In the genomic region with DNA sequence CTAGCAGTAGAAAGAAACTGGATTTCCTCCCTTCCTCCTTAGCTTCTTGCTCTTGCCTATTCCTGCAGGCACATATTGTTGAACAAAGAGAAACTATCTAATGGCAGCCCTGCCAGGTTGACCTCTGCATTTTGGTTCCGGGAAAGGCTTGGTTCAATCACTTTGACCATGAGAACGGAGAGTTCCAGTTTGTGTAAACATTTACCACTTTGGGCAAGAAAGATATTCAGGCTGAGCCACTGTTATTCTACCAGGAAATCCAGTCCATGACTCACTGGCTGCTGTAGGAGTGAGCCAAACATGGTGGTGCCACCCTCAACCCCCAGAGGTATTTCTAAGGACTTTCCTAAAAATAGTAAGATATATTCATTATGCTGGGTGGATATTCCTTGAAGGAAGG, we compare ENCODE assay signal across 1 cellular context.
A peak's percentile ranks its signal among the peaks of the same experiment; 100 is the strongest.
TF ChIP-seq lines count a peak whose summit lies in the region.

No MANE protein-coding gene starts in this region.

TF ChIP-seq in HepG2, 621 proteins besides CTCF, POLR2A, EP300 and RAD21 (continued from another document and continues in another):
- TF ChIP-seq, protein P1, sequence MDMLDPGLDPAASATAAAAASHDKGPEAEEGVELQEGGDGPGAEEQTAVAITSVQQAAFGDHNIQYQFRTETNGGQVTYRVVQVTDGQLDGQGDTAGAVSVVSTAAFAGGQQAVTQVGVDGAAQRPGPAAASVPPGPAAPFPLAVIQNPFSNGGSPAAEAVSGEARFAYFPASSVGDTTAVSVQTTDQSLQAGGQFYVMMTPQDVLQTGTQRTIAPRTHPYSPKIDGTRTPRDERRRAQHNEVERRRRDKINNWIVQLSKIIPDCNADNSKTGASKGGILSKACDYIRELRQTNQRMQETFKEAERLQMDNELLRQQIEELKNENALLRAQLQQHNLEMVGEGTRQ (IDR thresholded peaks at IDR 0.05; ENCODE audit: low read depth, low read length): no peak
- TF ChIP-seq, protein P1 (CRISPR knock-in tag; IDR thresholded peaks at IDR 0.05; ENCODE audit: borderline replicate concordance): no peak
- TF ChIP-seq PAWR (CRISPR knock-in tag; IDR thresholded peaks at IDR 0.05; ENCODE audit: borderline replicate concordance) (no peak), GABPA (IDR thresholded peaks at IDR 0.05; ENCODE audit: low read depth, low read length) (no peak), GABPA (CRISPR knock-in tag; IDR thresholded peaks at IDR 0.05; ENCODE audit: low read depth) (peak; percentile 73), SOX13 (IDR thresholded peaks at IDR 0.05) (no peak), SOX13 (CRISPR knock-in tag; conservative IDR thresholded peaks at IDR 0.05 in 1 of 2, IDR thresholded peaks at IDR 0.05 in 1 of 2) (peak in 1 of 2 experiments; percentile 11; a peak in 1 of 4 replicates), GABPB1 (CRISPR knock-in tag; IDR thresholded peaks at IDR 0.05) (peak; percentile 60; the same call in 1 of the 2 replicates), ZNF792 (CRISPR knock-in tag; IDR thresholded peaks at IDR 0.05) (no peak), KMT2B (CRISPR knock-in tag; IDR thresholded peaks at IDR 0.05) (no peak), ZNF292 (CRISPR knock-in tag; IDR thresholded peaks at IDR 0.05; ENCODE audit: borderline replicate concordance, low read depth) (no peak), BCL6 (CRISPR knock-in tag; IDR thresholded peaks at IDR 0.05) (no peak), ZNF432 (CRISPR knock-in tag; IDR thresholded peaks at IDR 0.05; ENCODE audit: borderline replicate concordance) (no peak), HNF4A (CRISPR knock-in tag; IDR thresholded peaks at IDR 0.05) (no peak), U2AF1 (optimal IDR thresholded peaks at IDR 0.05; ENCODE audit: low read depth, low read length) (no peak), ZNF75D (CRISPR knock-in tag; IDR thresholded peaks at IDR 0.05; ENCODE audit: borderline replicate concordance) (no peak), CHD2 (IDR thresholded peaks at IDR 0.05; ENCODE audit: low read depth, low read length) (no peak), GFI1 (CRISPR knock-in tag; IDR thresholded peaks at IDR 0.05; ENCODE audit: borderline replicate concordance) (no peak), MAF1 (CRISPR knock-in tag; IDR thresholded peaks at IDR 0.05; ENCODE audit: borderline replicate concordance) (no peak), ZIK1 (CRISPR knock-in tag; IDR thresholded peaks at IDR 0.05; ENCODE audit: borderline replicate concordance, low read depth) (no peak), SCMH1 (CRISPR knock-in tag; IDR thresholded peaks at IDR 0.05; ENCODE audit: borderline replicate concordance) (no peak), ZNF839 (CRISPR knock-in tag; IDR thresholded peaks at IDR 0.05; ENCODE audit: borderline replicate concordance) (no peak)
- TF ChIP-seq, protein P2, sequence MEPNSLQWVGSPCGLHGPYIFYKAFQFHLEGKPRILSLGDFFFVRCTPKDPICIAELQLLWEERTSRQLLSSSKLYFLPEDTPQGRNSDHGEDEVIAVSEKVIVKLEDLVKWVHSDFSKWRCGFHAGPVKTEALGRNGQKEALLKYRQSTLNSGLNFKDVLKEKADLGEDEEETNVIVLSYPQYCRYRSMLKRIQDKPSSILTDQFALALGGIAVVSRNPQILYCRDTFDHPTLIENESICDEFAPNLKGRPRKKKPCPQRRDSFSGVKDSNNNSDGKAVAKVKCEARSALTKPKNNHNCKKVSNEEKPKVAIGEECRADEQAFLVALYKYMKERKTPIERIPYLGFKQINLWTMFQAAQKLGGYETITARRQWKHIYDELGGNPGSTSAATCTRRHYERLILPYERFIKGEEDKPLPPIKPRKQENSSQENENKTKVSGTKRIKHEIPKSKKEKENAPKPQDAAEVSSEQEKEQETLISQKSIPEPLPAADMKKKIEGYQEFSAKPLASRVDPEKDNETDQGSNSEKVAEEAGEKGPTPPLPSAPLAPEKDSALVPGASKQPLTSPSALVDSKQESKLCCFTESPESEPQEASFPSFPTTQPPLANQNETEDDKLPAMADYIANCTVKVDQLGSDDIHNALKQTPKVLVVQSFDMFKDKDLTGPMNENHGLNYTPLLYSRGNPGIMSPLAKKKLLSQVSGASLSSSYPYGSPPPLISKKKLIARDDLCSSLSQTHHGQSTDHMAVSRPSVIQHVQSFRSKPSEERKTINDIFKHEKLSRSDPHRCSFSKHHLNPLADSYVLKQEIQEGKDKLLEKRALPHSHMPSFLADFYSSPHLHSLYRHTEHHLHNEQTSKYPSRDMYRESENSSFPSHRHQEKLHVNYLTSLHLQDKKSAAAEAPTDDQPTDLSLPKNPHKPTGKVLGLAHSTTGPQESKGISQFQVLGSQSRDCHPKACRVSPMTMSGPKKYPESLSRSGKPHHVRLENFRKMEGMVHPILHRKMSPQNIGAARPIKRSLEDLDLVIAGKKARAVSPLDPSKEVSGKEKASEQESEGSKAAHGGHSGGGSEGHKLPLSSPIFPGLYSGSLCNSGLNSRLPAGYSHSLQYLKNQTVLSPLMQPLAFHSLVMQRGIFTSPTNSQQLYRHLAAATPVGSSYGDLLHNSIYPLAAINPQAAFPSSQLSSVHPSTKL (CRISPR knock-in tag; IDR thresholded peaks at IDR 0.05): 0 out of 2 replicates have a peak, but pooled peaks have one; percentile 16
- TF ChIP-seq, protein P3, sequence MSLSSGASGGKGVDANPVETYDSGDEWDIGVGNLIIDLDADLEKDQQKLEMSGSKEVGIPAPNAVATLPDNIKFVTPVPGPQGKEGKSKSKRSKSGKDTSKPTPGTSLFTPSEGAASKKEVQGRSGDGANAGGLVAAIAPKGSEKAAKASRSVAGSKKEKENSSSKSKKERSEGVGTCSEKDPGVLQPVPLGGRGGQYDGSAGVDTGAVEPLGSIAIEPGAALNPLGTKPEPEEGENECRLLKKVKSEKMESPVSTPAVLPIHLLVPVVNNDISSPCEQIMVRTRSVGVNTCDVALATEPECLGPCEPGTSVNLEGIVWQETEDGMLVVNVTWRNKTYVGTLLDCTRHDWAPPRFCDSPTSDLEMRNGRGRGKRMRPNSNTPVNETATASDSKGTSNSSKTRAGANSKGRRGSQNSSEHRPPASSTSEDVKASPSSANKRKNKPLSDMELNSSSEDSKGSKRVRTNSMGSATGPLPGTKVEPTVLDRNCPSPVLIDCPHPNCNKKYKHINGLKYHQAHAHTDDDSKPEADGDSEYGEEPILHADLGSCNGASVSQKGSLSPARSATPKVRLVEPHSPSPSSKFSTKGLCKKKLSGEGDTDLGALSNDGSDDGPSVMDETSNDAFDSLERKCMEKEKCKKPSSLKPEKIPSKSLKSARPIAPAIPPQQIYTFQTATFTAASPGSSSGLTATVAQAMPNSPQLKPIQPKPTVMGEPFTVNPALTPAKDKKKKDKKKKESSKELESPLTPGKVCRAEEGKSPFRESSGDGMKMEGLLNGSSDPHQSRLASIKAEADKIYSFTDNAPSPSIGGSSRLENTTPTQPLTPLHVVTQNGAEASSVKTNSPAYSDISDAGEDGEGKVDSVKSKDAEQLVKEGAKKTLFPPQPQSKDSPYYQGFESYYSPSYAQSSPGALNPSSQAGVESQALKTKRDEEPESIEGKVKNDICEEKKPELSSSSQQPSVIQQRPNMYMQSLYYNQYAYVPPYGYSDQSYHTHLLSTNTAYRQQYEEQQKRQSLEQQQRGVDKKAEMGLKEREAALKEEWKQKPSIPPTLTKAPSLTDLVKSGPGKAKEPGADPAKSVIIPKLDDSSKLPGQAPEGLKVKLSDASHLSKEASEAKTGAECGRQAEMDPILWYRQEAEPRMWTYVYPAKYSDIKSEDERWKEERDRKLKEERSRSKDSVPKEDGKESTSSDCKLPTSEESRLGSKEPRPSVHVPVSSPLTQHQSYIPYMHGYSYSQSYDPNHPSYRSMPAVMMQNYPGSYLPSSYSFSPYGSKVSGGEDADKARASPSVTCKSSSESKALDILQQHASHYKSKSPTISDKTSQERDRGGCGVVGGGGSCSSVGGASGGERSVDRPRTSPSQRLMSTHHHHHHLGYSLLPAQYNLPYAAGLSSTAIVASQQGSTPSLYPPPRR (CRISPR knock-in tag; IDR thresholded peaks at IDR 0.05; ENCODE audit: borderline replicate concordance): no peak
- TF ChIP-seq, protein P4, sequence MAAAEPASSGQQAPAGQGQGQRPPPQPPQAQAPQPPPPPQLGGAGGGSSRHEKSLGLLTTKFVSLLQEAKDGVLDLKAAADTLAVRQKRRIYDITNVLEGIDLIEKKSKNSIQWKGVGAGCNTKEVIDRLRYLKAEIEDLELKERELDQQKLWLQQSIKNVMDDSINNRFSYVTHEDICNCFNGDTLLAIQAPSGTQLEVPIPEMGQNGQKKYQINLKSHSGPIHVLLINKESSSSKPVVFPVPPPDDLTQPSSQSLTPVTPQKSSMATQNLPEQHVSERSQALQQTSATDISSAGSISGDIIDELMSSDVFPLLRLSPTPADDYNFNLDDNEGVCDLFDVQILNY (CRISPR knock-in tag; conservative IDR thresholded peaks at IDR 0.05): no peak
- TF ChIP-seq, protein P5, sequence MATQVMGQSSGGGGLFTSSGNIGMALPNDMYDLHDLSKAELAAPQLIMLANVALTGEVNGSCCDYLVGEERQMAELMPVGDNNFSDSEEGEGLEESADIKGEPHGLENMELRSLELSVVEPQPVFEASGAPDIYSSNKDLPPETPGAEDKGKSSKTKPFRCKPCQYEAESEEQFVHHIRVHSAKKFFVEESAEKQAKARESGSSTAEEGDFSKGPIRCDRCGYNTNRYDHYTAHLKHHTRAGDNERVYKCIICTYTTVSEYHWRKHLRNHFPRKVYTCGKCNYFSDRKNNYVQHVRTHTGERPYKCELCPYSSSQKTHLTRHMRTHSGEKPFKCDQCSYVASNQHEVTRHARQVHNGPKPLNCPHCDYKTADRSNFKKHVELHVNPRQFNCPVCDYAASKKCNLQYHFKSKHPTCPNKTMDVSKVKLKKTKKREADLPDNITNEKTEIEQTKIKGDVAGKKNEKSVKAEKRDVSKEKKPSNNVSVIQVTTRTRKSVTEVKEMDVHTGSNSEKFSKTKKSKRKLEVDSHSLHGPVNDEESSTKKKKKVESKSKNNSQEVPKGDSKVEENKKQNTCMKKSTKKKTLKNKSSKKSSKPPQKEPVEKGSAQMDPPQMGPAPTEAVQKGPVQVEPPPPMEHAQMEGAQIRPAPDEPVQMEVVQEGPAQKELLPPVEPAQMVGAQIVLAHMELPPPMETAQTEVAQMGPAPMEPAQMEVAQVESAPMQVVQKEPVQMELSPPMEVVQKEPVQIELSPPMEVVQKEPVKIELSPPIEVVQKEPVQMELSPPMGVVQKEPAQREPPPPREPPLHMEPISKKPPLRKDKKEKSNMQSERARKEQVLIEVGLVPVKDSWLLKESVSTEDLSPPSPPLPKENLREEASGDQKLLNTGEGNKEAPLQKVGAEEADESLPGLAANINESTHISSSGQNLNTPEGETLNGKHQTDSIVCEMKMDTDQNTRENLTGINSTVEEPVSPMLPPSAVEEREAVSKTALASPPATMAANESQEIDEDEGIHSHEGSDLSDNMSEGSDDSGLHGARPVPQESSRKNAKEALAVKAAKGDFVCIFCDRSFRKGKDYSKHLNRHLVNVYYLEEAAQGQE (IDR thresholded peaks at IDR 0.05; ENCODE audit: borderline replicate concordance in 1 of 2, low read depth in 1 of 2, low read length in 2 of 2): no peak
- TF ChIP-seq, protein P6, sequence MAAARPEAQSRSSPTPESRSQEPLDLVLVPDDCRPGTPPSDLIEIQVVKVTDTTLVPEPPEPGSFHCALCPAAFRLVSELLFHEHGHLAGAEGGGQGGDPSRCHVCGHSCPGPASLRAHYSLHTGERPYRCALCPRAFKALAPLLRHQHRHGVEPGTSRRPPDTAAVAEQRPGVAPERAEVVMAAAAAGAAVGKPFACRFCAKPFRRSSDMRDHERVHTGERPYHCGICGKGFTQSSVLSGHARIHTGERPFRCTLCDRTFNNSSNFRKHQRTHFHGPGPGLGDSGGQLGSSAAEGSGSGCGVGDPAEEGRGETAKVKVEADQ (CRISPR knock-in tag; IDR thresholded peaks at IDR 0.05; ENCODE audit: borderline replicate concordance): no peak
- TF ChIP-seq, protein P7, sequence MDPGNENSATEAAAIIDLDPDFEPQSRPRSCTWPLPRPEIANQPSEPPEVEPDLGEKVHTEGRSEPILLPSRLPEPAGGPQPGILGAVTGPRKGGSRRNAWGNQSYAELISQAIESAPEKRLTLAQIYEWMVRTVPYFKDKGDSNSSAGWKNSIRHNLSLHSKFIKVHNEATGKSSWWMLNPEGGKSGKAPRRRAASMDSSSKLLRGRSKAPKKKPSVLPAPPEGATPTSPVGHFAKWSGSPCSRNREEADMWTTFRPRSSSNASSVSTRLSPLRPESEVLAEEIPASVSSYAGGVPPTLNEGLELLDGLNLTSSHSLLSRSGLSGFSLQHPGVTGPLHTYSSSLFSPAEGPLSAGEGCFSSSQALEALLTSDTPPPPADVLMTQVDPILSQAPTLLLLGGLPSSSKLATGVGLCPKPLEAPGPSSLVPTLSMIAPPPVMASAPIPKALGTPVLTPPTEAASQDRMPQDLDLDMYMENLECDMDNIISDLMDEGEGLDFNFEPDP (CRISPR knock-in tag; conservative IDR thresholded peaks at IDR 0.05): no peak
- TF ChIP-seq, protein P8, sequence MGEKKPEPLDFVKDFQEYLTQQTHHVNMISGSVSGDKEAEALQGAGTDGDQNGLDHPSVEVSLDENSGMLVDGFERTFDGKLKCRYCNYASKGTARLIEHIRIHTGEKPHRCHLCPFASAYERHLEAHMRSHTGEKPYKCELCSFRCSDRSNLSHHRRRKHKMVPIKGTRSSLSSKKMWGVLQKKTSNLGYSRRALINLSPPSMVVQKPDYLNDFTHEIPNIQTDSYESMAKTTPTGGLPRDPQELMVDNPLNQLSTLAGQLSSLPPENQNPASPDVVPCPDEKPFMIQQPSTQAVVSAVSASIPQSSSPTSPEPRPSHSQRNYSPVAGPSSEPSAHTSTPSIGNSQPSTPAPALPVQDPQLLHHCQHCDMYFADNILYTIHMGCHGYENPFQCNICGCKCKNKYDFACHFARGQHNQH (CRISPR knock-in tag; IDR thresholded peaks at IDR 0.05): no peak
- TF ChIP-seq, protein P9, sequence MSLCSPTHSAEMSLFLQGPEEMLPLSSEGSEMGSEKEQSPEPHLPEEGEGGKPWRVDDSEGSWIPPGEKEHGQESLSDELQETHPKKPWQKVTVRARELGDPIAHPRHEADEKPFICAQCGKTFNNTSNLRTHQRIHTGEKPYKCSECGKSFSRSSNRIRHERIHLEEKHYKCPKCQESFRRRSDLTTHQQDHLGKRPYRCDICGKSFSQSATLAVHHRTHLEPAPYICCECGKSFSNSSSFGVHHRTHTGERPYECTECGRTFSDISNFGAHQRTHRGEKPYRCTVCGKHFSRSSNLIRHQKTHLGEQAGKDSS (CRISPR knock-in tag; IDR thresholded peaks at IDR 0.05; ENCODE audit: borderline replicate concordance, low read depth): no peak
